In the genomic region with DNA sequence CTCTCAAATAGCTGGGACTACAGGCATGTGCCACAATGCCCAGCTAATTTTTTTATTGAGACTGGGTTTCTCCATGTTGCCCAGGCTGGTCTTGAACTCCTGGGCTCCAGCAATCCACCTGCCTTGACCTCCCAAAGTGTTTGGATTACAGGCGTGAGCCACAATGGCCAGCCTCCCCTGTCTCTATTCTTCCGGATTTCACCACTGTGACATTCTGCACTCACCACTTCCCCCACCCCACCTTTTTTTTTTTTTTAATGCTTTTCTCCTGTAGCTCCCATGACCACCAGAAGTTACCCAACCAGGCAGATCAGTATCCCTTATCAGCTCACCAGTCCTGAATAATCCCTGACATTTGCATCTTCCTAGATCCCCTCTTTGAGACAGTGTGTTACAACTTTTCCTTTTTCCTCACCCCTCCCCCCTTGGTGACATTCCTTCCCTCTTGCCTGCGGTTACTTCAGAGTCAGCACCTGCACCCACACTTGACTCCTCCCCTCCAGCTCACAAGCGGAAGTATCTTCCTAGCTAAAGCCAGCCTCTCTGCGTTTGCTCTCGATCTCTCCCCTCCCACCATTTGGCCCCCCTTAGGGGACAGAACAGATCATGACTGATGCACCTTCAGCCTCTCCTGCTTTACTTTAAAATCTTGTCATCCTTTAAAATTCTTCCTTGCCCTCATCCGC, we compare ENCODE assay signal across 8 cellular contexts. TPM values are rescaled to one million over a fixed set of nuclear protein-coding genes. Genes with fewer than 3 reads are reported as not detected.
DNase-seq lines count a peak whose midpoint lies in the region; ATAC-seq and TF ChIP-seq lines count a peak whose summit lies in the region.

No MANE protein-coding gene starts in this region.

- peaks cover 11% of the 10 kb centered on the region for H3F3A ChIP-seq in smooth muscle cell (ENCODE audit: low read depth)

- H4K20me1 ChIP-seq in smooth muscle cell (ENCODE audit: low read depth) = peaks cover 12% of the 10 kb centered on the region

- WGBS in smooth muscle cell (ENCODE audit: low lambda C conversion rate) = 10% methylated on average over 7 of the region's 7 CpGs

- no peak overlapping the region for H2AFZ ChIP-seq in smooth muscle cell (ENCODE audit: low read depth)

- H3K4me3 ChIP-seq in smooth muscle cell = peak overlapping the region; percentile 18

- H3K4me2 ChIP-seq in smooth muscle cell = peak overlapping the region; percentile 76

- peak overlapping the region; percentile 97 to 99 (median 98) for H3K27ac Mint-ChIP-seq in CD14-positive monocyte
- H3K27ac Mint-ChIP-seq in activated T-cell treated with anti-CD3 and anti-CD28 coated beads, Interleukin-2, amount 50 U/mL, for 72 hours = peak overlapping the region; percentile 88

- intact Hi-C loops in CD14-positive monocyte (cut with micrococcal nuclease) (loop anchor here in 1 of 2 donors (1.0 to 2.0 kb wide), 2 partner anchors 12 to 18 kb away; a partner anchor contains a TSS), left cardiac atrium (cut with DNase I) (no loop called here)

- no peak for TF ChIP-seq CTCF in CD14-positive monocyte (IDR thresholded peaks at IDR 0.05)
- no peak for TF ChIP-seq CTCF in smooth muscle cell (IDR thresholded peaks at IDR 0.05; ENCODE audit: borderline replicate concordance, insufficient read depth, poor library complexity, severe bottlenecking)

- H3K4me3 Mint-ChIP-seq in CD14-positive monocyte = peak overlapping the region; percentile 79 to 93
- H3K4me3 Mint-ChIP-seq in activated T-cell treated with anti-CD3 and anti-CD28 coated beads, Interleukin-2, amount 50 U/mL, for 72 hours = peak overlapping the region; percentile 85 to 91

- peaks cover 7% of the 10 kb centered on the region for H3K4me1 ChIP-seq in smooth muscle cell (ENCODE audit: low read depth)

- ATAC-seq in GM19324 (IDR thresholded peaks at IDR 0.05; ENCODE audit: low FRiP score, unreplicated experiment) (peak; percentile 79), HG03342 (IDR thresholded peaks at IDR 0.05; ENCODE audit: unreplicated experiment) (peak; percentile 69), left cardiac atrium (peak; percentile 74 to 86)
- peak; percentile 43 to 58 for ATAC-seq in activated T-cell treated with anti-CD3 and anti-CD28 coated beads, Interleukin-2, amount 50 U/mL, for 72 hours (replicated peaks in 1 of 2)

- H3K9me3 ChIP-seq in smooth muscle cell (replicated peaks; ENCODE audit: low read depth) = no peaks in the 10 kb centered on the region

- no peaks in the 10 kb centered on the region for H3K27me3 Mint-ChIP-seq in CD14-positive monocyte (ENCODE audit: low read depth in 3 of 3)
- no peaks in the 10 kb centered on the region for H3K27me3 Mint-ChIP-seq in activated T-cell treated with anti-CD3 and anti-CD28 coated beads, Interleukin-2, amount 50 U/mL, for 72 hours (ENCODE audit: low read depth)

- peak; percentile 85 for DNase-seq in CD14-positive monocyte (ENCODE audit: low spot score)
- DNase-seq in OCI-M2 (lab: John Stamatoyannopoulos, UW; ENCODE audit: unreplicated experiment) = peak; percentile 25
- DNase-seq in activated T-cell treated with anti-CD3 and anti-CD28 coated beads, Interleukin-2, amount 50 U/mL, for 72 hours = peak; percentile 73 to 76
- DNase-seq in left cardiac atrium = no peak
- DNase-seq in smooth muscle cell (lab: John Stamatoyannopoulos, UW; ENCODE audit: unreplicated experiment) = no peak
- DNase-seq in HCEC 1CT = no peak

- H3K27me3 ChIP-seq in smooth muscle cell (ENCODE audit: low read depth) = no peaks in the 10 kb centered on the region

- H3K27ac ChIP-seq in smooth muscle cell (ENCODE audit: low read depth) = peak overlapping the region; percentile 84

- H3K79me2 ChIP-seq in smooth muscle cell (ENCODE audit: low read depth) = no peaks in the 10 kb centered on the region

- no peaks in the 10 kb centered on the region for H3K36me3 ChIP-seq in smooth muscle cell (ENCODE audit: low read depth)

- H3K9me3 Mint-ChIP-seq in CD14-positive monocyte = peaks cover 0 to 6% (median 5%) of the 10 kb centered on the region in 7 donors
- H3K9me3 Mint-ChIP-seq in activated T-cell treated with anti-CD3 and anti-CD28 coated beads, Interleukin-2, amount 50 U/mL, for 72 hours = no peaks in the 10 kb centered on the region

- peaks cover 61% of the 10 kb centered on the region for H3K4me1 Mint-ChIP-seq in CD14-positive monocyte
- H3K4me1 Mint-ChIP-seq in activated T-cell treated with anti-CD3 and anti-CD28 coated beads, Interleukin-2, amount 50 U/mL, for 72 hours (ENCODE audit: low read depth) = peaks cover 75% of the 10 kb centered on the region

- peak overlapping the region; percentile 39 for H3K9ac ChIP-seq in smooth muscle cell (ENCODE audit: low read depth)

- H3K36me3 Mint-ChIP-seq in CD14-positive monocyte = peaks cover 0 to 4% of the 10 kb centered on the region in 2 donors
- no peaks in the 10 kb centered on the region for H3K36me3 Mint-ChIP-seq in activated T-cell treated with anti-CD3 and anti-CD28 coated beads, Interleukin-2, amount 50 U/mL, for 72 hours (ENCODE audit: insufficient read depth in 2 of 2)

RNA-seq across cellular contexts. Expression of a gene that starts 13.5 kb away (rescaled TPM):
- 1 to 10 TPM; 2.8 to 5.0 TPM for polyA plus RNA-seq in CD14-positive monocyte
- 10 to 100 TPM; 33.5 to 39.5 TPM for total RNA-seq in activated T-cell treated with anti-CD3 and anti-CD28 coated beads, Interleukin-2, amount 50 U/mL, for 72 hours
- total RNA-seq in left cardiac atrium = 10 to 100 TPM; 17.0 to 19.3 TPM
- total RNA-seq in smooth muscle cell = 7.7 and 10.7 TPM in 2 replicates
- 10.8 and 15.7 TPM in 2 replicates for polyA plus RNA-seq in smooth muscle cell

RNA-seq across cellular contexts. Expression of a gene that starts 19.0 kb away (rescaled TPM):
- polyA plus RNA-seq in CD14-positive monocyte (100 to 1,000 TPM; 154 to 166 TPM), smooth muscle cell (228 and 236 TPM in 2 replicates)
- total RNA-seq in activated T-cell treated with anti-CD3 and anti-CD28 coated beads, Interleukin-2, amount 50 U/mL, for 72 hours = 100 to 1,000 TPM; 120 to 134 TPM
- total RNA-seq in left cardiac atrium (100 to 1,000 TPM in 1 of 2 donors, 10 to 100 TPM in 1; 98.1 to 104 TPM), smooth muscle cell (276 and 305 TPM in 2 replicates)

Comparison
In these comparisons a context has a peak if more than half of its experiments do, and no peak if none do; other contexts are left out.
1. DNase-seq: peak in CD14-positive monocyte (single experiment), OCI-M2 (single experiment) and activated T-cell treated with anti-CD3 and anti-CD28 coated beads, Interleukin-2, amount 50 U/mL, for 72 hours (2 of 2); none in left cardiac atrium (single experiment), smooth muscle cell (single experiment) and HCEC 1CT (single experiment).
2. Peak in every context shown above with its lines, with median percentiles within 50 percentile points of each other: ATAC-seq.